In the genomic region with DNA sequence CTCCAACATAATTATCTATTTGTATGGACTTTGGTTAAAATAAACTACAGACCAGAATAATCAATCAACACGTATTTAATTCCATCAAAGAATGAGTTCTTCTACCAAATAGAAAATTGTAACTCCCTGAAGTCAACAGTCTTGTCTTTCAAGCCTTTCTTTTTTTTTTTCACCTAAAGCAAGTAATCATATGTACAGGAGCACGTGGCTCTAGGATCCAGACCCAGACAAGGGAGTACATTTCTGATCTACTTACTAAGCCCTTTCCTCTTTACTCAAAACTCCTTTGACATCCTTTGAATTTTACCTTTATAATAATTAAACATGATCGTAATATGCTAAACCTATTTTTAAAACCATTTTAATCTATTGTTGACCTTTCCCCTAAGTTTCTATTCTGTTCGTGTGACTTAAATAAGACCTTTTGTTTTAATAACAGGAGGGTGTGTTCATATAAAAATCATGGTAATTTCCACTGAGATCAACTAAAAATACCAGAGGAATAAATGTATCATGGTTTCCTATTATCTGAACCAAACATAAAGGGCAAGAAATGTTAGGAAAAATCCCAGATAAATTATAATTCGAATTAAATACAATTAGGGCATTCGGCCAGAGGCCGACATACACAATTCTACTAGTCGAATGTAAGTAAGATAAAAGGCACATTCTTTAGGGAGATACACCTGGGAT, we compare ENCODE assay signal across 8 cellular contexts. TPM values are rescaled to one million over a fixed set of nuclear protein-coding genes. Genes with fewer than 3 reads are reported as not detected.
DNase-seq lines count a peak whose midpoint lies in the region; ATAC-seq and TF ChIP-seq lines count a peak whose summit lies in the region.

No MANE protein-coding gene starts in this region.

- H3K79me2 ChIP-seq in MM.1S (ENCODE audit: low read length) = peaks cover 64% of the 10 kb centered on the region

- peak overlapping the region; percentile 74 for H3K4me3 ChIP-seq in CD8-positive, alpha-beta T cell (ENCODE audit: low read depth, low read length)
- H3K4me3 ChIP-seq in MM.1S (ENCODE audit: low read length) = peak overlapping the region; percentile 75
- H3K4me3 ChIP-seq in coronary artery = peak overlapping the region; percentile 98
- H3K4me3 ChIP-seq in thyroid gland (replicated peaks in 1 of 3) = no peak overlapping the region

- intact Hi-C loops in CD8-positive, alpha-beta T cell (cut with DNase I, micrococcal nuclease) = loop anchor here (2.0 to 10.0 kb wide), 6 partner anchors 259 to 1021 kb away; partner anchors contain the start of genes HMGB1 (in 1 of the 2), KATNAL1 (in 1 of the 2), SLC46A3 (in 1 of the 2) and UBL3 (in 1 of the 2)
- intact Hi-C loops in thyroid gland (cut with DNase I) = loop anchor here (5.0 kb wide), 1 partner anchor 519 kb away; no protein-coding TSS in a partner anchor

- no peak overlapping the region for H3K27ac ChIP-seq in CD8-positive, alpha-beta T cell (ENCODE audit: low read depth, low read length)
- H3K27ac ChIP-seq in MM.1S (ENCODE audit: low read length) (no peak overlapping the region), coronary artery (peak overlapping the region; percentile 78 to 93), thyroid gland (no peak overlapping the region)

- no peak for TF ChIP-seq POLR2A in thyroid gland (IDR thresholded peaks at IDR 0.05)

- 82 to 84% methylated on average over 8 of the region's 8 CpGs for WGBS in thyroid gland, 2 donors

- peak overlapping the region; percentile 85 for H3K27ac Mint-ChIP-seq in CD8-positive, alpha-beta T cell
- H3K27ac Mint-ChIP-seq in natural killer cell treated with Interleukin-12 subunit alpha and Interleukin-12 subunit beta and Interleukin-15 and Interleukin-18, amount 100 ng/mL, for 72 hours = peak overlapping the region; percentile 78 to 79

- no peaks in the 10 kb centered on the region for H3K27me3 ChIP-seq in CD8-positive, alpha-beta T cell (ENCODE audit: insufficient read depth, low read length)
- no peaks in the 10 kb centered on the region for H3K27me3 ChIP-seq in MM.1S (replicated peaks; ENCODE audit: insufficient read depth, low read length)
- no peaks in the 10 kb centered on the region for H3K27me3 ChIP-seq in thyroid gland

- H2AFZ ChIP-seq in MM.1S (ENCODE audit: low read length) = no peak overlapping the region

- peaks cover 46% of the 10 kb centered on the region for H3K4me1 Mint-ChIP-seq in CD8-positive, alpha-beta T cell (ENCODE audit: low read depth)
- peaks cover 22 to 36% of the 10 kb centered on the region in 2 donors for H3K4me1 Mint-ChIP-seq in natural killer cell treated with Interleukin-12 subunit alpha and Interleukin-12 subunit beta and Interleukin-15 and Interleukin-18, amount 100 ng/mL, for 72 hours (ENCODE audit: low read depth in 2 of 2)

- no peak for TF ChIP-seq CTCF in CD8-positive, alpha-beta T cell (IDR thresholded peaks at IDR 0.05)
- TF ChIP-seq CTCF in MM.1S (IDR thresholded peaks at IDR 0.05; ENCODE audit: low read length) (no peak), coronary artery (IDR thresholded peaks at IDR 0.05) (no peak), thyroid gland (IDR thresholded peaks at IDR 0.05) (no peak)

- no peaks in the 10 kb centered on the region for H3K27me3 Mint-ChIP-seq in CD8-positive, alpha-beta T cell (ENCODE audit: low read depth)
- no peaks in the 10 kb centered on the region for H3K27me3 Mint-ChIP-seq in natural killer cell treated with Interleukin-12 subunit alpha and Interleukin-12 subunit beta and Interleukin-15 and Interleukin-18, amount 100 ng/mL, for 72 hours

- peaks cover 15% of the 10 kb centered on the region for H3K4me1 ChIP-seq in CD8-positive, alpha-beta T cell (ENCODE audit: insufficient read depth, low read length)
- H3K4me1 ChIP-seq in MM.1S (ENCODE audit: low read length) = no peaks in the 10 kb centered on the region
- H3K4me1 ChIP-seq in thyroid gland = peaks cover 6 to 20% of the 10 kb centered on the region in 2 donors

- peak overlapping the region; percentile 90 for H3K4me3 Mint-ChIP-seq in CD8-positive, alpha-beta T cell
- peak overlapping the region; percentile 88 for H3K4me3 Mint-ChIP-seq in natural killer cell treated with Interleukin-12 subunit alpha and Interleukin-12 subunit beta and Interleukin-15 and Interleukin-18, amount 100 ng/mL, for 72 hours

- peaks cover 2% of the 10 kb centered on the region for H3K36me3 Mint-ChIP-seq in CD8-positive, alpha-beta T cell
- H3K36me3 Mint-ChIP-seq in natural killer cell treated with Interleukin-12 subunit alpha and Interleukin-12 subunit beta and Interleukin-15 and Interleukin-18, amount 100 ng/mL, for 72 hours = no peaks in the 10 kb centered on the region

- no peaks in the 10 kb centered on the region for H3K36me3 ChIP-seq in CD8-positive, alpha-beta T cell (ENCODE audit: insufficient read depth, low read length)
- no peaks in the 10 kb centered on the region for H3K36me3 ChIP-seq in MM.1S (replicated peaks; ENCODE audit: insufficient read depth, low read length)
- H3K36me3 ChIP-seq in thyroid gland = no peaks in the 10 kb centered on the region

- no peaks in the 10 kb centered on the region for H3K9me2 ChIP-seq in MM.1S (replicated peaks; ENCODE audit: insufficient read depth, low read length)

- no peak for ATAC-seq in CD8-positive, alpha-beta T cell
- ATAC-seq in natural killer cell treated with Interleukin-12 subunit alpha and Interleukin-12 subunit beta and Interleukin-15 and Interleukin-18, amount 100 ng/mL, for 72 hours = no peak
- no peak for ATAC-seq in HG03520 (IDR thresholded peaks at IDR 0.05; ENCODE audit: unreplicated experiment)

- H3K9me3 Mint-ChIP-seq in CD8-positive, alpha-beta T cell = no peaks in the 10 kb centered on the region
- H3K9me3 Mint-ChIP-seq in natural killer cell treated with Interleukin-12 subunit alpha and Interleukin-12 subunit beta and Interleukin-15 and Interleukin-18, amount 100 ng/mL, for 72 hours = no peaks in the 10 kb centered on the region

- DNase-seq in CD8-positive, alpha-beta T cell = no peak
- DNase-seq in MM.1S (no peak), coronary artery (ENCODE audit: low spot score) (no peak), thyroid gland (no peak), NCI-H345 treated with DMSO at 0.1 percent for 48 hours (lab: John Stamatoyannopoulos, UW; ENCODE audit: unreplicated experiment) (no peak), nucleus accumbens (lab: John Stamatoyannopoulos, UW) (no peak)
- DNase-seq in natural killer cell treated with Interleukin-12 subunit alpha and Interleukin-12 subunit beta and Interleukin-15 and Interleukin-18, amount 100 ng/mL, for 72 hours (ENCODE audit: low spot score) = no peak

- CTCF ChIA-PET in CD8-positive, alpha-beta T cell (lab: Charles Lee) = no interaction called here

- no peaks in the 10 kb centered on the region for H3F3A ChIP-seq in MM.1S (ENCODE audit: insufficient read depth, low read length)

- H3K4me2 ChIP-seq in MM.1S (ENCODE audit: low read depth, low read length) = peak overlapping the region; percentile 52

- no peaks in the 10 kb centered on the region; the same call in 1 of the 2 replicates for H4K20me1 ChIP-seq in MM.1S (ENCODE audit: insufficient read depth, low read length)

- POLR2A ChIA-PET in CD8-positive, alpha-beta T cell (lab: Charles Lee) = no interaction called here

- H3K9ac ChIP-seq in MM.1S (ENCODE audit: low read length) = peak overlapping the region; percentile 80; the same call in 1 of the 2 replicates

- H3K9me3 ChIP-seq in CD8-positive, alpha-beta T cell (ENCODE audit: low read length) = no peaks in the 10 kb centered on the region
- H3K9me3 ChIP-seq in MM.1S (replicated peaks; ENCODE audit: insufficient read depth, low read length) (no peaks in the 10 kb centered on the region), thyroid gland (no peaks in the 10 kb centered on the region)

RNA-seq across cellular contexts. Expression of gene SLC7A1, which starts 1.7 kb away (rescaled TPM):
- 10 to 100 TPM; 15.2 to 18.4 TPM for total RNA-seq in CD8-positive, alpha-beta T cell
- 100 to 1,000 TPM in 1 of 2 donors, 10 to 100 TPM in 1; 80.2 to 152 TPM for total RNA-seq in natural killer cell treated with Interleukin-12 subunit alpha and Interleukin-12 subunit beta and Interleukin-15 and Interleukin-18, amount 100 ng/mL, for 72 hours
- 10 to 100 TPM; 12.9 to 31.2 (median 22.5) TPM for total RNA-seq in thyroid gland

Comparison
In these comparisons a context has a peak if more than half of its experiments do, and no peak if none do; other contexts are left out.
1. H3K27ac ChIP-seq: peak in coronary artery (2 of 2); none in CD8-positive, alpha-beta T cell (single experiment), MM.1S (single experiment) and thyroid gland (0 of 3).
2. H3K4me3 ChIP-seq: peak in CD8-positive, alpha-beta T cell (single experiment), MM.1S (single experiment) and coronary artery (single experiment); none in thyroid gland (0 of 3).